In genomic region chr3:197713477-197713822, GRCh38 we compare ENCODE assay signal across 8 cellular contexts. TPM values are rescaled to one million over a fixed set of nuclear protein-coding genes. Genes with fewer than 3 reads are reported as not detected.
DNase-seq lines count a peak whose midpoint lies in the region; ATAC-seq lines count a peak whose summit lies in the region.

No MANE protein-coding gene starts in this region.

- ATAC-seq in GM18861 (IDR thresholded peaks at IDR 0.05; ENCODE audit: unreplicated experiment) (peak; percentile 13), HG03196 (IDR thresholded peaks at IDR 0.05; ENCODE audit: unreplicated experiment) (peak; percentile 22), HG03571 (IDR thresholded peaks at IDR 0.05; ENCODE audit: unreplicated experiment) (no peak)
- no peak for ATAC-seq in central memory CD8-positive, alpha-beta T cell (replicated peaks; ENCODE audit: extremely low read depth, poor library complexity, severe bottlenecking)

- H3K27me3 ChIP-seq in rectal smooth muscle tissue (ENCODE audit: control insufficient read depth, insufficient read depth, low read length) = no peaks in the 10 kb centered on the region

- H3K4me3 ChIP-seq in rectal smooth muscle tissue (ENCODE audit: low read length) = no peak overlapping the region

- H3K9ac ChIP-seq in rectal smooth muscle tissue (ENCODE audit: low read length) = no peak overlapping the region

- peaks cover 20% of the 10 kb centered on the region for H3K36me3 Mint-ChIP-seq in central memory CD8-positive, alpha-beta T cell (ENCODE audit: insufficient read depth)

- peaks cover 18% of the 10 kb centered on the region for H3K4me1 Mint-ChIP-seq in central memory CD8-positive, alpha-beta T cell

- no peak for DNase-seq in central memory CD8-positive, alpha-beta T cell (ENCODE audit: low spot score in 2 of 2)
- DNase-seq in NCI-H82 (lab: John Stamatoyannopoulos, UW) = no peak
- no peak for DNase-seq in NCI-H1105 (lab: John Stamatoyannopoulos, UW)
- no peak for DNase-seq in posterior vena cava (ENCODE audit: low spot score)

- H3K27ac ChIP-seq in rectal smooth muscle tissue (ENCODE audit: low read depth, low read length) = peak overlapping the region; percentile 72

- peaks cover 3% of the 10 kb centered on the region for H3K36me3 ChIP-seq in rectal smooth muscle tissue (ENCODE audit: control insufficient read depth, insufficient read depth, low read length)

- intact Hi-C loops in posterior vena cava (cut with DNase I) = no loop called here

- H3K27ac Mint-ChIP-seq in central memory CD8-positive, alpha-beta T cell (ENCODE audit: low read depth) = peak overlapping the region; percentile 93

- H3K4me1 ChIP-seq in rectal smooth muscle tissue (ENCODE audit: control insufficient read depth, insufficient read depth, low read length) = peaks cover 11% of the 10 kb centered on the region

- H3K4me3 Mint-ChIP-seq in central memory CD8-positive, alpha-beta T cell = peak overlapping the region; percentile 74

- H3K9me3 Mint-ChIP-seq in central memory CD8-positive, alpha-beta T cell = no peaks in the 10 kb centered on the region

- no peaks in the 10 kb centered on the region for H3K27me3 Mint-ChIP-seq in central memory CD8-positive, alpha-beta T cell

RNA-seq across cellular contexts. Expression of gene RUBCN, which starts 23.3 kb away (rescaled TPM):
- 10 to 100 TPM; 22.6 to 31.2 TPM for total RNA-seq in posterior vena cava

RNA-seq across cellular contexts. Expression of gene FYTTD1, which starts 36.2 kb away (rescaled TPM):
- total RNA-seq in posterior vena cava = 10 to 100 TPM; 56.2 to 75.1 TPM

Comparison
In these comparisons a context has a peak if more than half of its experiments do, and no peak if none do; other contexts are left out.
1. ATAC-seq: peak in GM18861 (single experiment) and HG03196 (single experiment); none in central memory CD8-positive, alpha-beta T cell (single experiment) and HG03571 (single experiment).